In genomic region chr3:129413687-129414506, GRCh38 we compare ENCODE assay signal across 9 cellular contexts. TPM values are rescaled to one million over a fixed set of nuclear protein-coding genes. Genes with fewer than 3 reads are reported as not detected.
DNase-seq lines count a peak whose midpoint lies in the region; ATAC-seq and TF ChIP-seq lines count a peak whose summit lies in the region.
"Had no signal": no experiment of that assay in that cellular context is flagged by ENCODE, and none has a peak within 500 bp of the region (broad histone marks: within the 10 kb centered on the region; RNA-seq: fewer than 3 reads in every experiment).

No MANE protein-coding gene starts in this region.

- H2AK5ac ChIP-seq in neuronal stem cell (ENCODE audit: low read depth, low read length), result no peak overlapping the region

- H3K18ac ChIP-seq in neuronal stem cell (ENCODE audit: low read length), result no peak overlapping the region

- no peak overlapping the region for H2BK120ac ChIP-seq in neuronal stem cell (ENCODE audit: low read depth, low read length)

- H3K36me3 ChIP-seq in brain microvascular endothelial cell (replicated peaks) (no peaks in the 10 kb centered on the region), neuronal stem cell (replicated peaks in 1 of 2; ENCODE audit: control insufficient read depth in 2 of 2, insufficient read depth in 2 of 2, low read length in 2 of 2) (no peaks in the 10 kb centered on the region)

- peak overlapping the region; percentile 27 for H2AFZ ChIP-seq in neuronal stem cell (ENCODE audit: low read length)

- no peaks in the 10 kb centered on the region for H3K4me1 ChIP-seq in neuronal stem cell (ENCODE audit: control insufficient read depth in 2 of 2, insufficient read depth in 1 of 2, low read depth in 1 of 2, low read length in 2 of 2)

- H2BK15ac ChIP-seq in neuronal stem cell (ENCODE audit: low read length), result no peak overlapping the region

- no CpG with 5 or more reads among the region's 4 CpGs for WGBS in neuronal stem cell (ENCODE audit: extremely low coverage in 2 of 2, insufficient read length in 2 of 2, insufficient replicate concordance in 1 of 2), 2 donors

- H3K27ac ChIP-seq in brain microvascular endothelial cell (peak overlapping the region; percentile 89), neuronal stem cell (replicated peaks; ENCODE audit: low read length) (no peak overlapping the region)

- no peak overlapping the region for H3K4ac ChIP-seq in neuronal stem cell (ENCODE audit: low read length)

- H2BK5ac ChIP-seq in neuronal stem cell (ENCODE audit: low read length), result no peak overlapping the region

- no peak overlapping the region for H2BK12ac ChIP-seq in neuronal stem cell (ENCODE audit: low read length)

- no peak overlapping the region for H3K23ac ChIP-seq in neuronal stem cell (ENCODE audit: low read depth, low read length, poor library complexity)

- H3K27me3 ChIP-seq in brain microvascular endothelial cell (replicated peaks), result no peaks in the 10 kb centered on the region
- no peaks in the 10 kb centered on the region for H3K27me3 ChIP-seq in neuronal stem cell (ENCODE audit: control insufficient read depth in 3 of 3, insufficient read depth in 3 of 3, low read depth in 1 of 3, low read length in 3 of 3)

- peak; percentile 9 for TF ChIP-seq CTCF in brain microvascular endothelial cell (IDR thresholded peaks at IDR 0.05; ENCODE audit: low read depth, low read length, missing control alignments)

- no peak overlapping the region for H3K4me2 ChIP-seq in neuronal stem cell (ENCODE audit: insufficient read depth, low read length, poor library complexity, severe bottlenecking)

- intact Hi-C loops in posterior vena cava (cut with DNase I), result no loop called here

- no peak overlapping the region for H4K8ac ChIP-seq in neuronal stem cell (ENCODE audit: low read depth, low read length)

- ATAC-seq in GM18909 (IDR thresholded peaks at IDR 0.05; ENCODE audit: poor library complexity, unreplicated experiment) (peak; percentile 88), HG03108 (IDR thresholded peaks at IDR 0.05; ENCODE audit: unreplicated experiment) (peak; percentile 82)

- in situ Hi-C loops in brain microvascular endothelial cell (cut with HindIII; ENCODE audit: low pct_ligation_motif_present, low sequenced_read_pairs), result no loop called here

- H3K4me3 ChIP-seq in brain microvascular endothelial cell (ENCODE audit: low read depth, low read length) (no peak overlapping the region), neuronal stem cell (ENCODE audit: low read length in 2 of 2) (no peak overlapping the region)

- H3K9me3 ChIP-seq in neuronal stem cell (replicated peaks in 1 of 2; ENCODE audit: control insufficient read depth in 2 of 2, insufficient read depth in 1 of 2, low read depth in 1 of 2, low read length in 2 of 2), result no peaks in the 10 kb centered on the region

- no peak overlapping the region for H4K91ac ChIP-seq in neuronal stem cell (ENCODE audit: low read depth, low read length, poor library complexity)

- no peaks in the 10 kb centered on the region for H3K79me1 ChIP-seq in neuronal stem cell (ENCODE audit: low read depth, low read length)

- H3K9ac ChIP-seq in neuronal stem cell (ENCODE audit: low read depth, low read length, poor library complexity), result no peak overlapping the region

- no peak overlapping the region for H3K14ac ChIP-seq in neuronal stem cell (ENCODE audit: low read length)

- DNase-seq in brain microvascular endothelial cell, result peak; percentile 98
- no peak for DNase-seq in neuronal stem cell (ENCODE audit: low spot score)
- no peak for DNase-seq in iPS-NIHi7 (ENCODE audit: extremely low spot score)
- DNase-seq in activated CD4-positive, alpha-beta T cell treated with anti-CD3 and anti-CD28 coated beads, Interleukin-2, amount 50 U/mL, for 48 hours, result no peak
- DNase-seq in posterior vena cava (ENCODE audit: low spot score), result no peak
- DNase-seq in cerebellum (ENCODE audit: low spot score), result no peak
- DNase-seq: naive B cell had no signal

RNA-seq across cellular contexts. Expression of gene EFCAB12, which starts 14.5 kb away (rescaled TPM):
- 1.3 TPM for polyA plus RNA-seq in neuronal stem cell (2013, experiment 1 of 2)
- polyA plus RNA-seq in neuronal stem cell (2013, experiment 2 of 2), result 1.2 TPM
- under 1 TPM; 0.05 to 0.14 TPM for total RNA-seq in posterior vena cava
- 1.3 TPM for total RNA-seq in cerebellum

RNA-seq across cellular contexts. Expression of gene MBD4, which starts 25.9 kb away (rescaled TPM):
- 46.1 TPM for polyA plus RNA-seq in neuronal stem cell (2013, experiment 1 of 2)
- 47.3 TPM for polyA plus RNA-seq in neuronal stem cell (2013, experiment 2 of 2)
- 10 to 100 TPM; 23.1 to 24.9 TPM for total RNA-seq in posterior vena cava
- total RNA-seq in cerebellum, result 19.5 TPM

RNA-seq across cellular contexts. Expression of gene IFT122, which starts 26.1 kb away (rescaled TPM):
- 22.3 TPM for polyA plus RNA-seq in neuronal stem cell (2013, experiment 1 of 2)
- polyA plus RNA-seq in neuronal stem cell (2013, experiment 2 of 2), result 21.0 TPM
- total RNA-seq in posterior vena cava (10 to 100 TPM; 22.0 to 22.5 TPM), cerebellum (33.6 TPM)
